16 cellular contexts compared by ENCODE assay signal in genomic region chr2:23298551-23298950, GRCh38.
DNase-seq lines count a peak whose midpoint lies in the region; ATAC-seq and TF ChIP-seq lines count a peak whose summit lies in the region.
"Had no signal": no experiment of that assay in that cellular context is flagged by ENCODE, and none has a peak within 500 bp of the region (broad histone marks: within the 10 kb centered on the region; RNA-seq: fewer than 3 reads in every experiment).

No MANE protein-coding gene starts in this region.

- no peaks in the 10 kb centered on the region for H4K20me1 ChIP-seq in BLaER1 treated with 17β-estradiol and CSF1 and Interleukin-3, amounts not matched to agents 10 nM and 100 nM

- no peaks in the 10 kb centered on the region for H3K36me3 Mint-ChIP-seq in neural crest cell (ENCODE audit: low read depth)
- H3K36me3 Mint-ChIP-seq: CD8-positive, alpha-beta T cell had no signal

- H3K9me3 Mint-ChIP-seq in neural crest cell, result peaks cover 3% of the 10 kb centered on the region
- H3K9me3 Mint-ChIP-seq: CD8-positive, alpha-beta T cell; HFFc6 had no signal

- in situ Hi-C loops in SK-MEL-5 (cut with HindIII; ENCODE audit: low pct_unique_long_range_greater_than_20kb, low sequenced_read_pairs), result no loop called here

- H3K4me2 ChIP-seq in BLaER1 treated with 17β-estradiol and CSF1 and Interleukin-3, amounts not matched to agents 10 nM and 100 nM, result peak overlapping the region in 7 of 11 experiments; percentile 31 to 67 (median 56); a peak in 9 of 22 replicates

- DNase-seq in SK-MEL-5 (ENCODE audit: low read depth, low spot score), result peak; percentile 31
- no peak for DNase-seq in neural crest cell (ENCODE audit: low read depth, low spot score)
- no peak for DNase-seq in NCI-H2107 treated with DMSO at 0.1 percent for 48 hours (lab: John Stamatoyannopoulos, UW; ENCODE audit: unreplicated experiment)
- DNase-seq: AML-193; Calu3; CD8-positive, alpha-beta T cell; DMS79 treated with DMSO at 0.1 percent for 48 hours; GF-D8; GOT3; H7; HFFc6 had no signal

- H3K36me3 ChIP-seq in BLaER1 treated with 17β-estradiol and CSF1 and Interleukin-3, amounts not matched to agents 10 nM and 100 nM, result no peaks in the 10 kb centered on the region

- no peak overlapping the region for H3K4me3 Mint-ChIP-seq in neural crest cell
- H3K4me3 Mint-ChIP-seq: CD8-positive, alpha-beta T cell; HFFc6 had no signal

- H3K27ac Mint-ChIP-seq in neural crest cell (ENCODE audit: unreplicated experiment), result peak overlapping the region; percentile 73
- H3K27ac Mint-ChIP-seq: CD8-positive, alpha-beta T cell; HFFc6 had no signal

- H3K9ac ChIP-seq in BLaER1 treated with 17β-estradiol and CSF1 and Interleukin-3, amounts not matched to agents 10 nM and 100 nM, result no peak overlapping the region

- no peaks in the 10 kb centered on the region for H3K27me3 Mint-ChIP-seq in neural crest cell (ENCODE audit: low read depth)

- no peaks in the 10 kb centered on the region for H3K9me3 ChIP-seq in BLaER1 treated with 17β-estradiol and CSF1 and Interleukin-3, amounts not matched to agents 10 nM and 100 nM (replicated peaks in 1 of 11)

- H3K4me1 ChIP-seq in BLaER1 treated with 17β-estradiol and CSF1 and Interleukin-3, amounts not matched to agents 10 nM and 100 nM, result peaks cover 0 to 31% (median 11%) of the 10 kb centered on the region in 10 experiments; a peak in 13 of 20 replicates

- H3K27ac ChIP-seq in BLaER1 treated with 17β-estradiol and CSF1 and Interleukin-3, amounts not matched to agents 10 nM and 100 nM, result no peak overlapping the region

- H3K27me3 ChIP-seq in BLaER1 treated with 17β-estradiol and CSF1 and Interleukin-3, amounts not matched to agents 10 nM and 100 nM, result no peaks in the 10 kb centered on the region

- no peak overlapping the region for H3K4me3 ChIP-seq in BLaER1 treated with 17β-estradiol and CSF1 and Interleukin-3, amounts not matched to agents 10 nM and 100 nM

- no peak for TF ChIP-seq CTCF in neural crest cell (conservative IDR thresholded peaks at IDR 0.05)

- peaks cover 6% of the 10 kb centered on the region for H3K4me1 Mint-ChIP-seq in neural crest cell

- ATAC-seq in HG03135 (IDR thresholded peaks at IDR 0.05; ENCODE audit: unreplicated experiment), result no peak
- ATAC-seq in HG03139 (IDR thresholded peaks at IDR 0.05; ENCODE audit: unreplicated experiment), result no peak
- ATAC-seq: CD8-positive, alpha-beta T cell; HCT116; HepG2 had no signal
